ENCODE assay signal across 1 cellular context in the genomic region with DNA sequence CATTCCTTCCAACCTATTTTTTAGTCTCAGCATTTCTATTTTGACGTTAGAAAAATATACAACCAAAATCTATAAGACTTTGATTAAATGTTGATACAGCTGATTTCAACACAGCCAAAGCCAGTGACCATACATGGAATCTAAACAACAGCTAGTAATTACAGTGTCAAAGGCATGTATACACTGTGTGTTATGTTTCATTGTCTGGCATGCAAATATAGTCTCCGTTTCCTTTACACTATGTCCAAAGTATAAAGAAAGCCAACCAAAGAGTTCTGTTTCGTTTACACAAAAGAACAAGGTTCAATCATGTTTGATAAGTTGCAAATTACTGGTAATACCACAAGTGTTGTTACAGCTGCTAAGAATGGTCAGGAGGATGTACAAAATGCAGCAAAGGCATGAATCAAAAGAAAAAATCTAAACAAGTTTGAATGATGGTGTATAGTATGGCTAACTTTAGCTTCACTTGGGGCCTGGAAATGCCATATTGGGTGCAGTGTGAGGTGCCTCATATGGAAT.
TF ChIP-seq lines count a peak whose summit lies in the region.

No MANE protein-coding gene starts in this region.

TF ChIP-seq in IMR-90, 13 proteins besides CTCF, POLR2A, EP300 and RAD21:
- no peak for TF ChIP-seq SMC3 (IDR thresholded peaks at IDR 0.05; ENCODE audit: low read depth, low read length)
- TF ChIP-seq CEBPB (IDR thresholded peaks at IDR 0.05; ENCODE audit: low read depth, low read length) = no peak
- TF ChIP-seq MAZ (IDR thresholded peaks at IDR 0.05; ENCODE audit: borderline replicate concordance, low read depth, low read length) = no peak
- no peak for TF ChIP-seq USF2 (IDR thresholded peaks at IDR 0.05; ENCODE audit: low read depth, low read length)
- TF ChIP-seq CHD1 (IDR thresholded peaks at IDR 0.05; ENCODE audit: low read depth, low read length) = no peak
- TF ChIP-seq MXI1 (IDR thresholded peaks at IDR 0.05; ENCODE audit: borderline replicate concordance, low read depth, low read length) = no peak
- TF ChIP-seq FOS (IDR thresholded peaks at IDR 0.05; ENCODE audit: low read depth, low read length) = no peak
TF ChIP-seq in IMR-90: peak in this region for 0.
